In genomic region chr22:37553725-37554124, GRCh38 we compare ENCODE assay signal across 19 cellular contexts. TPM values are rescaled to one million over a fixed set of nuclear protein-coding genes. Genes with fewer than 3 reads are reported as not detected.
DNase-seq lines count a peak whose midpoint lies in the region; ATAC-seq, FAIRE-seq and TF ChIP-seq lines count a peak whose summit lies in the region.
"Had no signal": no experiment of that assay in that cellular context is flagged by ENCODE, and none has a peak within 500 bp of the region (broad histone marks: within the 10 kb centered on the region; RNA-seq: fewer than 3 reads in every experiment).

No MANE protein-coding gene starts in this region.

- intact Hi-C loops in IMR-90 (cut with micrococcal nuclease): no loop called here

- H2BK12ac ChIP-seq in H1 (ENCODE audit: low read depth, low read length): peak overlapping the region; percentile 39; the same call in 1 of the 2 replicates

- peaks cover 0 to 11% of the 10 kb centered on the region in 2 experiments; a peak in 2 of 4 replicates for H3K79me1 ChIP-seq in IMR-90 (ENCODE audit: low read depth in 1 of 2, low read length in 2 of 2)
- H3K79me1 ChIP-seq in H1 (ENCODE audit: low read depth, low read length): no peaks in the 10 kb centered on the region

- TF ChIP-seq RAD21 in IMR-90 (IDR thresholded peaks at IDR 0.05; ENCODE audit: low read length) (no peak), H1 (IDR thresholded peaks at IDR 0.05 in 1 of 2, conservative IDR thresholded peaks at IDR 0.05 in 1 of 2; ENCODE audit: low read depth in 2 of 2, low read length in 2 of 2) (no peak)

- CTCF ChIA-PET in IMR-90 (lab: Yijun Ruan, JAX): no interaction called here
- CTCF ChIA-PET in H1 (lab: Charles Lee; ENCODE audit: partially characterized antibody): interaction anchor here (0.6 to 16.8 kb wide), 7 partner anchors 10 to 931 kb away, joined by 3 to 1347 read pairs (median 6); partner anchors contain the start of genes CDC42EP1 and LGALS2

- no peak overlapping the region; the same call in 1 of the 2 replicates for H3K4ac ChIP-seq in IMR-90 (ENCODE audit: low read depth, low read length)
- no peak overlapping the region for H3K4ac ChIP-seq in H1 (replicated peaks; ENCODE audit: insufficient read length, low read depth, low read length)

- H3K27me3 Mint-ChIP-seq in neural crest cell (ENCODE audit: low read depth): peaks cover 7% of the 10 kb centered on the region

- H4K5ac ChIP-seq in IMR-90 (ENCODE audit: low read depth, low read length) (no peak overlapping the region), H1 (ENCODE audit: insufficient read length, low read depth, low read length) (no peak overlapping the region)

- H2BK5ac ChIP-seq in IMR-90 (ENCODE audit: low read depth, low read length, poor library complexity, severe bottlenecking) (no peak overlapping the region), H1 (ENCODE audit: low read depth, low read length) (no peak overlapping the region)

- H3K9me3 ChIP-seq in IMR-90 (ENCODE audit: control insufficient read depth, insufficient read depth, low read length) (no peaks in the 10 kb centered on the region), H1 (ENCODE audit: insufficient read depth in 2 of 2, low read depth in 1 of 2, low read length in 1 of 2) (no peaks in the 10 kb centered on the region)
- H3K9me3 ChIP-seq: Peyer's patch, SJCRH30 had no signal

- no peak overlapping the region for H3K27ac Mint-ChIP-seq in neural crest cell (ENCODE audit: unreplicated experiment)
- peak overlapping the region; percentile 74 for H3K27ac Mint-ChIP-seq in stimulated activated effector memory CD8-positive, alpha-beta T cell treated with anti-CD3 and anti-CD28 coated beads, Interleukin-12 subunit alpha, Interleukin-12 subunit beta, amount 100 ng/mL, for 72 hours
- H3K27ac Mint-ChIP-seq: CD4-positive, CD25-positive, alpha-beta regulatory T cell; IgD-negative memory B cell had no signal

- ATAC-seq in IMR-90 (ENCODE audit: low read depth) (no peak), GM19452 (IDR thresholded peaks at IDR 0.05; ENCODE audit: unreplicated experiment) (no peak)
- ATAC-seq in stimulated activated effector memory CD8-positive, alpha-beta T cell treated with anti-CD3 and anti-CD28 coated beads, Interleukin-12 subunit alpha, Interleukin-12 subunit beta, amount 100 ng/mL, for 72 hours: no peak
- ATAC-seq in stimulated activated naive CD8-positive, alpha-beta T cell treated with anti-CD3 and anti-CD28 coated beads, Interleukin-15, Interleukin-2, amounts not matched to agents 100 U/mL and 50 U/mL, for 24 hours: no peak

- no peaks in the 10 kb centered on the region for H3K27me3 ChIP-seq in IMR-90 (ENCODE audit: control insufficient read depth, insufficient read depth, low read length)
- H3K27me3 ChIP-seq in H1 (replicated peaks in 1 of 4; ENCODE audit: control insufficient read depth in 3 of 4, extremely low read depth in 1 of 4, insufficient read depth in 3 of 4, low read length in 3 of 4): peaks cover 0 to 7% (median 6%) of the 10 kb centered on the region in 4 experiments; a peak in 5 of 7 replicates
- H3K27me3 ChIP-seq: Peyer's patch, SJCRH30 had no signal

- H4K20me1 ChIP-seq in IMR-90 (ENCODE audit: insufficient read depth, low read length): no peaks in the 10 kb centered on the region
- no peaks in the 10 kb centered on the region for H4K20me1 ChIP-seq in H1 (replicated peaks in 1 of 2; ENCODE audit: control insufficient read depth in 1 of 2, insufficient read depth in 2 of 2, low read length in 2 of 2)

- H3K14ac ChIP-seq in IMR-90 (replicated peaks; ENCODE audit: low read depth, low read length) (no peak overlapping the region), H1 (ENCODE audit: insufficient read length) (no peak overlapping the region)

- no peaks in the 10 kb centered on the region for H3K36me3 ChIP-seq in IMR-90 (ENCODE audit: control insufficient read depth, insufficient read depth, low read length)
- no peaks in the 10 kb centered on the region for H3K36me3 ChIP-seq in H1 (ENCODE audit: control insufficient read depth in 2 of 4, insufficient read depth in 4 of 4, low read length in 3 of 4)
- H3K36me3 ChIP-seq: Peyer's patch, SJCRH30 had no signal

- peak overlapping the region; percentile 21 for H3K4me3 Mint-ChIP-seq in neural crest cell
- H3K4me3 Mint-ChIP-seq in stimulated activated effector memory CD8-positive, alpha-beta T cell treated with anti-CD3 and anti-CD28 coated beads, Interleukin-12 subunit alpha, Interleukin-12 subunit beta, amount 100 ng/mL, for 72 hours: no peak overlapping the region
- H3K4me3 Mint-ChIP-seq: H9, IgD-negative memory B cell had no signal

- H3K9ac ChIP-seq in IMR-90 (ENCODE audit: low read depth, low read length) (no peak overlapping the region), H1 (replicated peaks in 1 of 4; ENCODE audit: extremely low read depth in 1 of 4, low read depth in 3 of 4, low read length in 3 of 4) (no peak overlapping the region)

- TF ChIP-seq CTCF in IMR-90 (conservative IDR thresholded peaks at IDR 0.05; ENCODE audit: low read depth, low read length) (no peak), H1 (IDR thresholded peaks at IDR 0.05; ENCODE audit: control extremely low read depth in 1 of 3, insufficient read depth in 1 of 3, low read depth in 1 of 3, low read length in 3 of 3) (no peak), neural crest cell (conservative IDR thresholded peaks at IDR 0.05) (no peak)

- H3K4me1 Mint-ChIP-seq in neural crest cell: peaks cover 45% of the 10 kb centered on the region
- H3K4me1 Mint-ChIP-seq in stimulated activated effector memory CD8-positive, alpha-beta T cell treated with anti-CD3 and anti-CD28 coated beads, Interleukin-12 subunit alpha, Interleukin-12 subunit beta, amount 100 ng/mL, for 72 hours: peaks cover 19% of the 10 kb centered on the region
- H3K4me1 Mint-ChIP-seq: IgD-negative memory B cell had no signal

- no peak overlapping the region; the same call in 1 of the 2 replicates for H3K18ac ChIP-seq in IMR-90 (ENCODE audit: low read depth, low read length)
- no peak overlapping the region for H3K18ac ChIP-seq in H1 (ENCODE audit: extremely low read depth, low read length)

- H4K8ac ChIP-seq in IMR-90 (ENCODE audit: low read depth in 2 of 2, low read length in 2 of 2): no peak overlapping the region
- no peak overlapping the region; the same call in 1 of the 2 replicates for H4K8ac ChIP-seq in H1 (ENCODE audit: extremely low read depth, insufficient read depth, low read length)

- no peaks in the 10 kb centered on the region for H3K36me3 Mint-ChIP-seq in neural crest cell (ENCODE audit: low read depth)
- H3K36me3 Mint-ChIP-seq in stimulated activated effector memory CD8-positive, alpha-beta T cell treated with anti-CD3 and anti-CD28 coated beads, Interleukin-12 subunit alpha, Interleukin-12 subunit beta, amount 100 ng/mL, for 72 hours: no peaks in the 10 kb centered on the region
- H3K36me3 Mint-ChIP-seq: CD4-positive, CD25-positive, alpha-beta regulatory T cell had no signal

- DNase-seq in IMR-90 (no peak), H1 (ENCODE audit: low read depth in 1 of 2, low spot score in 2 of 2) (no peak), neural crest cell (ENCODE audit: low read depth, low spot score) (no peak), HCEC 1CT (no peak)
- no peak for DNase-seq in stimulated activated effector memory CD8-positive, alpha-beta T cell treated with anti-CD3 and anti-CD28 coated beads, Interleukin-12 subunit alpha, Interleukin-12 subunit beta, amount 100 ng/mL, for 72 hours (ENCODE audit: low spot score in 2 of 2)
- DNase-seq in stimulated activated naive CD8-positive, alpha-beta T cell treated with anti-CD3 and anti-CD28 coated beads, Interleukin-15, Interleukin-2, amounts not matched to agents 100 U/mL and 50 U/mL, for 24 hours: no peak
- DNase-seq: CD4-positive, CD25-positive, alpha-beta regulatory T cell; DMS79; H9; NCI-H1694; NCI-H2081; NCI-H2171 treated with DMSO at 0.1 percent for 48 hours; NCI-H524 treated with DMSO at 0.1 percent for 48 hours; Peyer's patch; SJCRH30 had no signal

- H4K91ac ChIP-seq in IMR-90 (ENCODE audit: insufficient read depth, low read depth, low read length) (no peak overlapping the region), H1 (replicated peaks; ENCODE audit: insufficient read length, low read length) (no peak overlapping the region)

- H3K79me2 ChIP-seq in H1 (ENCODE audit: control insufficient read depth in 1 of 2, insufficient read depth in 2 of 2, low read length in 2 of 2): no peaks in the 10 kb centered on the region

- peaks cover 7% of the 10 kb centered on the region for H3K23me2 ChIP-seq in H1 (ENCODE audit: low read depth, low read length)

- peak overlapping the region; percentile 13 for H2AK9ac ChIP-seq in IMR-90 (replicated peaks; ENCODE audit: low read depth, low read length, poor library complexity)

- H2BK15ac ChIP-seq in IMR-90 (ENCODE audit: low read depth, low read length): peak overlapping the region; percentile 31; the same call in 1 of the 3 replicates
- H2BK15ac ChIP-seq in H1 (ENCODE audit: low read length): no peak overlapping the region

- H3K4me3 ChIP-seq in IMR-90 (ENCODE audit: insufficient read depth, low read depth, low read length) (no peak overlapping the region), H1 (ENCODE audit: extremely low read depth in 1 of 4, insufficient read depth in 2 of 4, low read depth in 3 of 4, low read length in 4 of 4) (no peak overlapping the region)
- H3K4me3 ChIP-seq: Peyer's patch, SJCRH30 had no signal

- no peak for TF ChIP-seq EP300 in H1 (IDR thresholded peaks at IDR 0.05; ENCODE audit: borderline replicate concordance in 1 of 2, low read depth in 2 of 2, low read length in 2 of 2)

- H3K23ac ChIP-seq in IMR-90 (ENCODE audit: low read depth, low read length) (no peak overlapping the region), H1 (ENCODE audit: insufficient read length) (no peak overlapping the region)

- dilution Hi-C loops in IMR-90 (cut with HindIII; ENCODE audit: low sequenced_read_pairs, unreplicated experiment): no loop called here

- H2AK5ac ChIP-seq in IMR-90 (ENCODE audit: low read depth, low read length): peak overlapping the region; percentile 43
- 0 out of 2 replicates have a peak overlapping the region, but pooled peaks have one; percentile 53 for H2AK5ac ChIP-seq in H1 (ENCODE audit: low read depth, low read length)

- H3K9me1 ChIP-seq in IMR-90 (ENCODE audit: insufficient read depth, low read length): peaks cover 14% of the 10 kb centered on the region

- 80% methylated on average over 9 of the region's 9 CpGs; no CpG with 5 or more reads in 1 of the 2 experiments for WGBS in IMR-90 (ENCODE audit: extremely low coverage in 2 of 2, insufficient read length in 1 of 2), 2 experiments
- WGBS in H1 (ENCODE audit: extremely low coverage in 1 of 2, insufficient coverage in 1 of 2, insufficient read length in 1 of 2, insufficient replicate concordance in 2 of 2, low coverage in 1 of 2, low lambda C conversion rate in 2 of 2, missing lambda C conversion rate in 1 of 2), 2 experiments: 89% methylated on average over 9 of the region's 9 CpGs; no CpG with 5 or more reads in 1 of the 2 experiments

- POLR2A ChIA-PET in IMR-90 (lab: Charles Lee; ENCODE audit: unreplicated experiment) (no interaction called here), H1 (lab: Charles Lee; ENCODE audit: partially characterized antibody) (interaction anchor here (13.2 kb wide), 1 partner anchor 12 kb away, joined by 198 read pairs; the partner anchor contains the start of gene CDC42EP1)

- H3K9me3 Mint-ChIP-seq in neural crest cell: no peaks in the 10 kb centered on the region
- H3K9me3 Mint-ChIP-seq in stimulated activated effector memory CD8-positive, alpha-beta T cell treated with anti-CD3 and anti-CD28 coated beads, Interleukin-12 subunit alpha, Interleukin-12 subunit beta, amount 100 ng/mL, for 72 hours: no peaks in the 10 kb centered on the region
- H3K9me3 Mint-ChIP-seq: CD4-positive, CD25-positive, alpha-beta regulatory T cell; H9; IgD-negative memory B cell had no signal

- H3K4me1 ChIP-seq in IMR-90 (ENCODE audit: control insufficient read depth, insufficient read depth, low read length) (peaks cover 18% of the 10 kb centered on the region), H1 (replicated peaks in 1 of 4; ENCODE audit: control insufficient read depth in 3 of 4, insufficient read depth in 4 of 4, low read length in 3 of 4) (peaks cover 5 to 31% (median 13%) of the 10 kb centered on the region in 4 experiments)

- H3K27ac ChIP-seq in IMR-90 (ENCODE audit: insufficient read depth, low read length) (no peak overlapping the region), H1 (ENCODE audit: low read depth, low read length) (no peak overlapping the region)
- H3K27ac ChIP-seq: Peyer's patch, SJCRH30 had no signal

- FAIRE-seq in H1 (lab: Jason Lieb, UNC): no peak

- BruUV-seq in IMR-90 (replicated peaks; lab: Mats Ljungman, UMichigan): no TSS peak

- TF ChIP-seq POLR2A in IMR-90 (IDR thresholded peaks at IDR 0.05; ENCODE audit: low read depth, low read length) (no peak), H1 (IDR thresholded peaks at IDR 0.05; ENCODE audit: control extremely low read depth in 1 of 2, low read depth in 2 of 2, low read length in 2 of 2) (no peak)

- H2BK120ac ChIP-seq in IMR-90 (ENCODE audit: low read depth, low read length) (no peak overlapping the region), H1 (replicated peaks; ENCODE audit: low read depth, low read length) (no peak overlapping the region)

- in situ Hi-C loops in IMR-90 (cut with MboI; ENCODE audit: low sequenced_read_pairs): no loop called here

- H3K56ac ChIP-seq in IMR-90 (ENCODE audit: extremely low read depth, insufficient read depth, low read length) (no peak overlapping the region), H1 (replicated peaks; ENCODE audit: insufficient read length, low read depth, low read length) (no peak overlapping the region)

- H2BK20ac ChIP-seq in IMR-90 (ENCODE audit: low read depth, low read length) (no peak overlapping the region), H1 (ENCODE audit: low read length) (0 out of 2 replicates have a peak overlapping the region, but pooled peaks have one; percentile 72)

- H3K4me2 ChIP-seq in IMR-90 (ENCODE audit: low read depth, low read length) (no peak overlapping the region), H1 (ENCODE audit: insufficient read depth in 1 of 2, low read depth in 2 of 2, low read length in 2 of 2) (no peak overlapping the region)

- H2AFZ ChIP-seq in IMR-90 (replicated peaks; ENCODE audit: low read length, poor library complexity) (no peak overlapping the region), H1 (ENCODE audit: low read length) (no peak overlapping the region)

RNA-seq across cellular contexts. Expression of gene CDC42EP1, which starts 6.6 kb away (rescaled TPM):
- 4.7 and 6.1 TPM in 2 replicates for total RNA-seq in IMR-90 (2012; rRNA removed)
- 47.3 and 59.2 TPM in 2 replicates for polyA plus RNA-seq in IMR-90 (2012; rRNA removed)
- 34.5 and 61.4 TPM in 2 replicates for polyA plus RNA-seq in IMR-90 (2012; cell fraction: cytosol; rRNA removed)
- 18.1 and 44.7 TPM in 2 replicates for polyA plus RNA-seq in IMR-90 (2012; cell fraction: nucleus; rRNA removed; ENCODE audit: low replicate concordance)
- 10.1 and 11.2 TPM in 2 replicates for total RNA-seq in H1 (2021; fragmentation: NEBNext Ultra II Directional; extraction: Animal tissue kit (Norgen Biotek cat#: 25700))
- 8.3 and 15.4 TPM in 2 replicates for polyA plus RNA-seq in H1 (2011; rRNA removed)
- 5.3 TPM for polyA plus RNA-seq in H1 (2011; cell fraction: cytosol; rRNA removed)
- polyA plus RNA-seq in H1 (2011; cell fraction: nucleus; rRNA removed): 7.8 TPM
- 5.5 to 11.6 TPM (median 10.8 TPM) in 4 replicates for polyA plus RNA-seq in H1 (2012, experiment 1 of 2)
- polyA plus RNA-seq in H1 (2012, experiment 2 of 2): 8.9 TPM
- polyA plus RNA-seq in H1 (2013, experiment 1 of 2): 11.0 TPM
- 10.5 TPM for polyA plus RNA-seq in H1 (2013, experiment 2 of 2)
- 2.1 and 2.2 TPM in 2 replicates for polyA minus RNA-seq in H1 (2011; rRNA and poly(A)+ RNA removed)
- 4.3 TPM for polyA minus RNA-seq in H1 (2011; cell fraction: cytosol; rRNA and poly(A)+ RNA removed)
- polyA minus RNA-seq in H1 (2011; cell fraction: nucleus; rRNA and poly(A)+ RNA removed): 5.1 TPM
- 22.6 and 26.1 TPM in 2 replicates for total RNA-seq in neural crest cell
- total RNA-seq: CD4-positive, CD25-positive, alpha-beta regulatory T cell; OCI-LY7 had no signal
- polyA plus RNA-seq: CD4-positive, CD25-positive, alpha-beta regulatory T cell had no signal

RNA-seq across cellular contexts. Expression of gene LGALS2, which starts 26.2 kb away (rescaled TPM):
- total RNA-seq in IMR-90 (2012; rRNA removed) (not detected in 2 replicates), neural crest cell (not detected in 2 replicates)
- polyA plus RNA-seq in IMR-90 (2012; rRNA removed) (not detected in 2 replicates), H1 (2011; rRNA removed) (not detected in 2 replicates)
- polyA plus RNA-seq in IMR-90 (2012; cell fraction: cytosol; rRNA removed): not detected in 2 replicates
- not detected in 2 replicates for polyA plus RNA-seq in IMR-90 (2012; cell fraction: nucleus; rRNA removed; ENCODE audit: low replicate concordance)
- not detected in 2 replicates for total RNA-seq in H1 (2021; fragmentation: NEBNext Ultra II Directional; extraction: Animal tissue kit (Norgen Biotek cat#: 25700))
- not detected for polyA plus RNA-seq in H1 (2011; cell fraction: cytosol; rRNA removed)
- polyA plus RNA-seq in H1 (2011; cell fraction: nucleus; rRNA removed): not detected
- polyA plus RNA-seq in H1 (2012, experiment 1 of 2): not detected in 4 replicates
- polyA plus RNA-seq in H1 (2012, experiment 2 of 2): not detected
- not detected for polyA plus RNA-seq in H1 (2013, experiment 1 of 2)
- not detected for polyA plus RNA-seq in H1 (2013, experiment 2 of 2)
- not detected in 2 replicates for polyA minus RNA-seq in H1 (2011; rRNA and poly(A)+ RNA removed)
- polyA minus RNA-seq in H1 (2011; cell fraction: cytosol; rRNA and poly(A)+ RNA removed): not detected
- not detected for polyA minus RNA-seq in H1 (2011; cell fraction: nucleus; rRNA and poly(A)+ RNA removed)
- total RNA-seq: CD4-positive, CD25-positive, alpha-beta regulatory T cell; H9; SJCRH30 had no signal
- polyA plus RNA-seq: BJ had no signal

RNA-seq across cellular contexts. Expression of gene CARD10, which starts 34.5 kb away (rescaled TPM):
- 6.1 TPM in 2 replicates for total RNA-seq in IMR-90 (2012; rRNA removed)
- polyA plus RNA-seq in IMR-90 (2012; rRNA removed): 18.4 and 19.8 TPM in 2 replicates
- polyA plus RNA-seq in IMR-90 (2012; cell fraction: cytosol; rRNA removed): 9.8 and 18.6 TPM in 2 replicates
- 23.8 and 66.7 TPM in 2 replicates for polyA plus RNA-seq in IMR-90 (2012; cell fraction: nucleus; rRNA removed; ENCODE audit: low replicate concordance)
- 14.4 and 14.6 TPM in 2 replicates for total RNA-seq in H1 (2021; fragmentation: NEBNext Ultra II Directional; extraction: Animal tissue kit (Norgen Biotek cat#: 25700))
- polyA plus RNA-seq in H1 (2011; rRNA removed): 13.5 and 17.4 TPM in 2 replicates
- 11.2 TPM for polyA plus RNA-seq in H1 (2011; cell fraction: cytosol; rRNA removed)
- 23.7 TPM for polyA plus RNA-seq in H1 (2011; cell fraction: nucleus; rRNA removed)
- polyA plus RNA-seq in H1 (2012, experiment 1 of 2): 7.9 to 13.1 TPM (median 11.6 TPM) in 4 replicates
- polyA plus RNA-seq in H1 (2012, experiment 2 of 2): 11.4 TPM
- polyA plus RNA-seq in H1 (2013, experiment 1 of 2): 9.2 TPM
- 9.2 TPM for polyA plus RNA-seq in H1 (2013, experiment 2 of 2)
- 6.8 and 7.5 TPM in 2 replicates for polyA minus RNA-seq in H1 (2011; rRNA and poly(A)+ RNA removed)
- 11.4 TPM for polyA minus RNA-seq in H1 (2011; cell fraction: cytosol; rRNA and poly(A)+ RNA removed)
- 5.0 TPM for polyA minus RNA-seq in H1 (2011; cell fraction: nucleus; rRNA and poly(A)+ RNA removed)
- total RNA-seq in neural crest cell: 7.0 and 7.3 TPM in 2 replicates
- total RNA-seq: CD4-positive, CD25-positive, alpha-beta regulatory T cell had no signal
- polyA plus RNA-seq: CD4-positive, CD25-positive, alpha-beta regulatory T cell; IgD-negative memory B cell had no signal

RNA-seq across cellular contexts. Expression of gene GGA1, which starts 54.9 kb away (rescaled TPM):
- total RNA-seq in IMR-90 (2012; rRNA removed) (17.2 and 19.7 TPM in 2 replicates), neural crest cell (85.1 and 88.6 TPM in 2 replicates)
- polyA plus RNA-seq in IMR-90 (2012; rRNA removed) (48.5 and 50.4 TPM in 2 replicates), H1 (2011; rRNA removed) (57.2 and 81.0 TPM in 2 replicates)
- polyA plus RNA-seq in IMR-90 (2012; cell fraction: cytosol; rRNA removed): 17.9 and 26.5 TPM in 2 replicates
- 243 and 309 TPM in 2 replicates for polyA plus RNA-seq in IMR-90 (2012; cell fraction: nucleus; rRNA removed; ENCODE audit: low replicate concordance)
- total RNA-seq in H1 (2021; fragmentation: NEBNext Ultra II Directional; extraction: Animal tissue kit (Norgen Biotek cat#: 25700)): 46.5 and 49.3 TPM in 2 replicates
- 58.2 TPM for polyA plus RNA-seq in H1 (2011; cell fraction: cytosol; rRNA removed)
- 170 TPM for polyA plus RNA-seq in H1 (2011; cell fraction: nucleus; rRNA removed)
- polyA plus RNA-seq in H1 (2012, experiment 1 of 2): 43.4 to 56.3 TPM (median 52.3 TPM) in 4 replicates
- 38.5 TPM for polyA plus RNA-seq in H1 (2012, experiment 2 of 2)
- polyA plus RNA-seq in H1 (2013, experiment 1 of 2): 31.2 TPM
- 28.6 TPM for polyA plus RNA-seq in H1 (2013, experiment 2 of 2)
- polyA minus RNA-seq in H1 (2011; rRNA and poly(A)+ RNA removed): 25.7 and 39.1 TPM in 2 replicates
- 36.0 TPM for polyA minus RNA-seq in H1 (2011; cell fraction: cytosol; rRNA and poly(A)+ RNA removed)
- polyA minus RNA-seq in H1 (2011; cell fraction: nucleus; rRNA and poly(A)+ RNA removed): 64.4 TPM
